In genomic region chr7:142534726-142535122, GRCh38 we compare ENCODE assay signal across 1 cellular context.
TF ChIP-seq lines count a peak whose summit lies in the region.

No MANE protein-coding gene starts in this region.

TF ChIP-seq in GM23338, 12 proteins besides CTCF, POLR2A, EP300 and RAD21 (continued from another document):
- TF ChIP-seq ZNF462 (CRISPR knock-in tag; IDR thresholded peaks at IDR 0.05) (no peak), REST (IDR thresholded peaks at IDR 0.05; ENCODE audit: unreplicated experiment) (no peak), CREB1 (CRISPR knock-in tag; IDR thresholded peaks at IDR 0.05; ENCODE audit: low read depth) (no peak), EZH2 (IDR thresholded peaks at IDR 0.05; ENCODE audit: low read depth, unreplicated experiment) (no peak), EZH2phosphoT487 (IDR thresholded peaks at IDR 0.05; ENCODE audit: unreplicated experiment) (no peak), ZNF114 (CRISPR knock-in tag; IDR thresholded peaks at IDR 0.05) (no peak), STAT1 (IDR thresholded peaks at IDR 0.05; ENCODE audit: unreplicated experiment) (no peak), NANOG (IDR thresholded peaks at IDR 0.05; ENCODE audit: borderline replicate concordance) (no peak), JUNB (IDR thresholded peaks at IDR 0.05; ENCODE audit: unreplicated experiment) (no peak)
TF ChIP-seq in GM23338: peak in this region for 0.
